22 cellular contexts compared by ENCODE assay signal in genomic region chr10:69651362-69651761, GRCh38. TPM values are rescaled to one million over a fixed set of nuclear protein-coding genes. Genes with fewer than 3 reads are reported as not detected.
A peak's percentile ranks its signal among the peaks of the same experiment; 100 is the strongest.
DNase-seq lines count a peak whose midpoint lies in the region; ATAC-seq and TF ChIP-seq lines count a peak whose summit lies in the region.
"Had no signal": no experiment of that assay in that cellular context is flagged by ENCODE, and none has a peak within 500 bp of the region (broad histone marks: within the 10 kb centered on the region; RNA-seq: fewer than 3 reads in every experiment).

No MANE protein-coding gene starts in this region.

- H3K4me3 ChIP-seq in BLaER1 treated with 17β-estradiol and CSF1 and Interleukin-3, amounts not matched to agents 10 nM and 100 nM: peak overlapping the region in 1 of 10 experiments; percentile 41; a peak in 2 of 20 replicates
- no peak overlapping the region for H3K4me3 ChIP-seq in neural progenitor cell
- H3K4me3 ChIP-seq: PC-9 had no signal

- H3K9ac ChIP-seq in BLaER1 treated with 17β-estradiol and CSF1 and Interleukin-3, amounts not matched to agents 10 nM and 100 nM: peak overlapping the region in 3 of 11 experiments; percentile 9 to 45 (median 29); a peak in 3 of 22 replicates
- no peak overlapping the region for H3K9ac ChIP-seq in neural progenitor cell

- peaks cover 12% of the 10 kb centered on the region for H3F3A ChIP-seq in neural progenitor cell (ENCODE audit: low read depth)

- TF ChIP-seq CTCF in neural progenitor cell (IDR thresholded peaks at IDR 0.05): no peak

- H3K27me3 ChIP-seq in BLaER1 treated with 17β-estradiol and CSF1 and Interleukin-3, amounts not matched to agents 10 nM and 100 nM: no peaks in the 10 kb centered on the region
- H3K27me3 ChIP-seq in neural progenitor cell: no peaks in the 10 kb centered on the region

- peaks cover under 1% of the 10 kb centered on the region for H3K27me3 Mint-ChIP-seq in activated CD4-positive, alpha-beta T cell treated with anti-CD3 and anti-CD28 coated beads, Interleukin-2, amount 10 ng/mL, durations not matched to agents 24 days and 14 days
- no peaks in the 10 kb centered on the region for H3K27me3 Mint-ChIP-seq in activated T-helper 17 cell treated with anti-CD3 and anti-CD28 coated beads, Interleukin-2, amount 50 U/mL, for 72 hours
- peaks cover 18% of the 10 kb centered on the region for H3K27me3 Mint-ChIP-seq in neural progenitor cell (ENCODE audit: insufficient read depth, low read depth)

- H3K79me2 ChIP-seq in neural progenitor cell (ENCODE audit: low read depth): no peaks in the 10 kb centered on the region

- peak overlapping the region in 8 of 11 experiments; percentile 15 to 76 (median 60); a peak in 15 of 22 replicates for H3K27ac ChIP-seq in BLaER1 treated with 17β-estradiol and CSF1 and Interleukin-3, amounts not matched to agents 10 nM and 100 nM
- no peak overlapping the region for H3K27ac ChIP-seq in neural progenitor cell
- H3K27ac ChIP-seq: HL-60, PC-9 had no signal

- no peaks in the 10 kb centered on the region for H3K9me3 Mint-ChIP-seq in activated CD4-positive, alpha-beta T cell treated with anti-CD3 and anti-CD28 coated beads, Interleukin-2, amount 10 ng/mL, durations not matched to agents 24 days and 14 days
- no peaks in the 10 kb centered on the region for H3K9me3 Mint-ChIP-seq in activated T-helper 17 cell treated with anti-CD3 and anti-CD28 coated beads, Interleukin-2, amount 50 U/mL, for 72 hours
- no peaks in the 10 kb centered on the region for H3K9me3 Mint-ChIP-seq in neural progenitor cell

- no peak overlapping the region for H3K27ac Mint-ChIP-seq in activated CD4-positive, alpha-beta T cell treated with anti-CD3 and anti-CD28 coated beads, Interleukin-2, amount 10 ng/mL, durations not matched to agents 24 days and 14 days
- peak overlapping the region; percentile 50 for H3K27ac Mint-ChIP-seq in activated T-helper 17 cell treated with anti-CD3 and anti-CD28 coated beads, Interleukin-2, amount 50 U/mL, for 72 hours
- peak overlapping the region; percentile 60 for H3K27ac Mint-ChIP-seq in neural progenitor cell
- H3K27ac Mint-ChIP-seq: CD14-positive monocyte had no signal

- peaks cover 0 to 5% (median 0%) of the 10 kb centered on the region in 11 experiments; a peak in 1 of 22 replicates for H3K36me3 ChIP-seq in BLaER1 treated with 17β-estradiol and CSF1 and Interleukin-3, amounts not matched to agents 10 nM and 100 nM
- no peaks in the 10 kb centered on the region for H3K36me3 ChIP-seq in neural progenitor cell

- intact Hi-C loops in activated CD4-positive, alpha-beta T cell treated with anti-CD3 and anti-CD28 coated beads, Interleukin-2, amount 10 ng/mL, durations not matched to agents 24 days and 14 days (cut with micrococcal nuclease): no loop called here

- H4K20me1 ChIP-seq in BLaER1 treated with 17β-estradiol and CSF1 and Interleukin-3, amounts not matched to agents 10 nM and 100 nM: no peaks in the 10 kb centered on the region
- H4K20me1 ChIP-seq in neural progenitor cell (ENCODE audit: low read depth): no peaks in the 10 kb centered on the region

- H3K9me3 ChIP-seq in BLaER1 treated with 17β-estradiol and CSF1 and Interleukin-3, amounts not matched to agents 10 nM and 100 nM (replicated peaks in 1 of 11): peaks cover 17 to 23% (median 20%) of the 10 kb centered on the region in 11 experiments
- H3K9me3 ChIP-seq in neural progenitor cell (ENCODE audit: low read depth): no peaks in the 10 kb centered on the region

- peak overlapping the region; percentile 75 to 97 (median 87) for H3K4me2 ChIP-seq in BLaER1 treated with 17β-estradiol and CSF1 and Interleukin-3, amounts not matched to agents 10 nM and 100 nM
- H3K4me2 ChIP-seq in neural progenitor cell: no peak overlapping the region
- H3K4me2 ChIP-seq: PC-9 had no signal

- no peak for DNase-seq in activated CD4-positive, alpha-beta T cell treated with anti-CD3 and anti-CD28 coated beads, Interleukin-2, amount 10 ng/mL, durations not matched to agents 24 days and 14 days
- no peak for DNase-seq in activated CD4-positive, alpha-beta T cell treated with anti-CD3 and anti-CD28 coated beads, Interleukin-2, amount 50 U/mL, for 4 hours
- DNase-seq in neural progenitor cell (ENCODE audit: low spot score) (no peak), DMS114 treated with DMSO at 0.1 percent for 48 hours (lab: John Stamatoyannopoulos, UW; ENCODE audit: unreplicated experiment) (no peak), NCI-H524 (lab: John Stamatoyannopoulos, UW) (no peak)
- DNase-seq: AML-193, DMS79, H7, NCI-H1092, NCI-H1436, NCI-H1930, NCI-H2227 treated with DMSO at 0.1 percent for 48 hours, NCI-H510A, NCI-H748 treated with DMSO at 0.1 percent for 48 hours, PC-9, RPMI8226, SHP77 had no signal

- peak overlapping the region; percentile 37 for H3K4me3 Mint-ChIP-seq in activated CD4-positive, alpha-beta T cell treated with anti-CD3 and anti-CD28 coated beads, Interleukin-2, amount 10 ng/mL, durations not matched to agents 24 days and 14 days
- H3K4me3 Mint-ChIP-seq in activated T-helper 17 cell treated with anti-CD3 and anti-CD28 coated beads, Interleukin-2, amount 50 U/mL, for 72 hours: peak overlapping the region; percentile 41
- no peak overlapping the region for H3K4me3 Mint-ChIP-seq in neural progenitor cell
- H3K4me3 Mint-ChIP-seq: CD14-positive monocyte had no signal

- peaks cover 13% of the 10 kb centered on the region for H3K4me1 Mint-ChIP-seq in activated CD4-positive, alpha-beta T cell treated with anti-CD3 and anti-CD28 coated beads, Interleukin-2, amount 10 ng/mL, durations not matched to agents 24 days and 14 days
- H3K4me1 Mint-ChIP-seq in activated T-helper 17 cell treated with anti-CD3 and anti-CD28 coated beads, Interleukin-2, amount 50 U/mL, for 72 hours: peaks cover 7% of the 10 kb centered on the region
- peaks cover 63% of the 10 kb centered on the region for H3K4me1 Mint-ChIP-seq in neural progenitor cell

- H3K36me3 Mint-ChIP-seq in activated CD4-positive, alpha-beta T cell treated with anti-CD3 and anti-CD28 coated beads, Interleukin-2, amount 10 ng/mL, durations not matched to agents 24 days and 14 days (ENCODE audit: low read depth): no peaks in the 10 kb centered on the region
- H3K36me3 Mint-ChIP-seq in activated T-helper 17 cell treated with anti-CD3 and anti-CD28 coated beads, Interleukin-2, amount 50 U/mL, for 72 hours (ENCODE audit: low read depth): no peaks in the 10 kb centered on the region
- no peaks in the 10 kb centered on the region for H3K36me3 Mint-ChIP-seq in neural progenitor cell
- H3K36me3 Mint-ChIP-seq: CD14-positive monocyte had no signal

- peaks cover 28 to 41% (median 34%) of the 10 kb centered on the region in 10 experiments for H3K4me1 ChIP-seq in BLaER1 treated with 17β-estradiol and CSF1 and Interleukin-3, amounts not matched to agents 10 nM and 100 nM
- peaks cover 26% of the 10 kb centered on the region for H3K4me1 ChIP-seq in neural progenitor cell

- ATAC-seq in activated T-helper 17 cell treated with anti-CD3 and anti-CD28 coated beads, Interleukin-2, amount 50 U/mL, for 72 hours (replicated peaks): peak; percentile 23
- ATAC-seq in GM18498 (IDR thresholded peaks at IDR 0.05; ENCODE audit: unreplicated experiment): no peak

- H2AFZ ChIP-seq in neural progenitor cell (replicated peaks): no peak overlapping the region
- H2AFZ ChIP-seq: PC-9 had no signal

RNA-seq across cellular contexts. Expression of gene FAM241B, which starts 21.3 kb away (rescaled TPM):
- total RNA-seq in activated CD4-positive, alpha-beta T cell treated with anti-CD3 and anti-CD28 coated beads, Interleukin-2, amount 10 ng/mL, durations not matched to agents 24 days and 14 days: 9.4 and 11.8 TPM in 2 replicates
- total RNA-seq in activated T-helper 17 cell treated with anti-CD3 and anti-CD28 coated beads, Interleukin-2, amount 50 U/mL, for 72 hours: 10 to 100 TPM in 1 of 2 donors, 1 to 10 TPM in 1; 9.4 to 16.0 TPM
- total RNA-seq in neural progenitor cell (ENCODE audit: low replicate concordance): 2.6 and 4.6 TPM in 2 replicates
